Comparison of ENCODE assay signal across 22 cellular contexts in genomic region chr2:16096962-16097361, GRCh38.
"Had no signal": no experiment of that assay in that cellular context is flagged by ENCODE, and none has a peak within 500 bp of the region (broad histone marks: within the 10 kb centered on the region; RNA-seq: fewer than 3 reads in every experiment).

No MANE protein-coding gene starts in this region.

- H3K27me3 Mint-ChIP-seq: stimulated activated naive CD8-positive, alpha-beta T cell treated with anti-CD3 and anti-CD28 coated beads, Interleukin-15, Interleukin-2, amounts not matched to agents 100 ng/mL and 50 ng/mL, for 24 hours had no signal

- H3K4me3 ChIP-seq: cardiac muscle cell, gastroesophageal sphincter, lung, psoas muscle, thyroid gland had no signal

- H3K27me3 ChIP-seq: cardiac muscle cell, thyroid gland had no signal

- H3K36me3 Mint-ChIP-seq: activated naive CD4-positive, alpha-beta T cell treated with anti-CD3 and anti-CD28 coated beads, Interleukin-2, amount 10 ng/mL, durations not matched to agents 7 days and 5 days; naive thymus-derived CD4-positive, alpha-beta T cell had no signal

- H3K27ac Mint-ChIP-seq: activated naive CD4-positive, alpha-beta T cell treated with anti-CD3 and anti-CD28 coated beads, Interleukin-2, amount 10 ng/mL, durations not matched to agents 7 days and 5 days; naive thymus-derived CD4-positive, alpha-beta T cell; stimulated activated naive CD8-positive, alpha-beta T cell treated with anti-CD3 and anti-CD28 coated beads, Interleukin-15, Interleukin-2, amounts not matched to agents 100 ng/mL and 50 ng/mL, for 24 hours had no signal

- ATAC-seq: gastroesophageal sphincter; left cardiac atrium; naive thymus-derived CD4-positive, alpha-beta T cell; psoas muscle; right cardiac atrium had no signal

- H3K27ac ChIP-seq: cardiac muscle cell, epithelial cell of prostate, gastroesophageal sphincter, psoas muscle, thyroid gland had no signal

- H3K4me1 Mint-ChIP-seq: activated naive CD4-positive, alpha-beta T cell treated with anti-CD3 and anti-CD28 coated beads, Interleukin-2, amount 10 ng/mL, durations not matched to agents 7 days and 5 days; naive thymus-derived CD4-positive, alpha-beta T cell had no signal

- H3K9me3 ChIP-seq: gastroesophageal sphincter, psoas muscle, thyroid gland had no signal

- H3K9me3 Mint-ChIP-seq: activated naive CD4-positive, alpha-beta T cell treated with anti-CD3 and anti-CD28 coated beads, Interleukin-2, amount 10 ng/mL, durations not matched to agents 7 days and 5 days; stimulated activated naive CD8-positive, alpha-beta T cell treated with anti-CD3 and anti-CD28 coated beads, Interleukin-15, Interleukin-2, amounts not matched to agents 100 ng/mL and 50 ng/mL, for 24 hours had no signal

- H3K36me3 ChIP-seq: cardiac muscle cell, gastroesophageal sphincter, thyroid gland had no signal

- H3K4me1 ChIP-seq: gastroesophageal sphincter, psoas muscle had no signal

- H3K4me3 Mint-ChIP-seq: activated naive CD4-positive, alpha-beta T cell treated with anti-CD3 and anti-CD28 coated beads, Interleukin-2, amount 10 ng/mL, durations not matched to agents 7 days and 5 days; naive thymus-derived CD4-positive, alpha-beta T cell; stimulated activated naive CD8-positive, alpha-beta T cell treated with anti-CD3 and anti-CD28 coated beads, Interleukin-15, Interleukin-2, amounts not matched to agents 100 ng/mL and 50 ng/mL, for 24 hours had no signal

- DNase-seq: activated CD4-positive, alpha-beta T cell treated with anti-CD3 and anti-CD28 coated beads for 4 hours; activated CD4-positive, alpha-beta T cell treated with anti-CD3 and anti-CD28 coated beads, Interleukin-2, amount 50 U/mL, for 48 hours; activated CD4-positive, CD25-positive, alpha-beta regulatory T cell; activated effector memory CD4-positive, alpha-beta T cell treated with Interleukin-2 at 50 U/mL for 16 hours; activated naive CD4-positive, alpha-beta T cell treated with anti-CD3 and anti-CD28 coated beads, Interleukin-2, amount 10 ng/mL, durations not matched to agents 7 days and 5 days; activated T-cell treated with anti-CD3 and anti-CD28 coated beads, Interleukin-2, amount 50 U/mL, for 48 hours; amygdala; cortex of kidney; head of caudate nucleus; left cardiac atrium; naive thymus-derived CD4-positive, alpha-beta T cell; psoas muscle; right cardiac atrium; stimulated activated CD4-positive, alpha-beta T cell treated with anti-CD3 and anti-CD28 coated beads, Interleukin-1b, Interleukin-23, amount 100 ng/mL, for 48 hours; substantia nigra; T-helper 9 cell; thyroid gland had no signal
